ENCODE assay signal across 1 cellular context in genomic region chr16:85677383-85677967, GRCh38.
TF ChIP-seq lines count a peak whose summit lies in the region.

No MANE protein-coding gene starts in this region.

TF ChIP-seq in K562, 482 proteins besides CTCF, POLR2A, EP300 and RAD21:
- TF ChIP-seq MYNN (IDR thresholded peaks at IDR 0.05) (peak; percentile 60; the same call in 1 of the 2 replicates), MYNN (CRISPR knock-in tag; IDR thresholded peaks at IDR 0.05) (no peak), POLR2B (IDR thresholded peaks at IDR 0.05; ENCODE audit: low read depth, partially characterized antibody) (peak; percentile 63), RBBP5 (IDR thresholded peaks at IDR 0.05; ENCODE audit: borderline replicate concordance, insufficient read depth, low read length, poor library complexity, severe bottlenecking) (no peak), SUPT5H (IDR thresholded peaks at IDR 0.05) (peak; percentile 23; the same call in 1 of the 2 replicates), PHF21A (IDR thresholded peaks at IDR 0.05; ENCODE audit: borderline replicate concordance, low read depth) (no peak), HNRNPK (IDR thresholded peaks at IDR 0.05; ENCODE audit: low read depth, low read length, poor library complexity, severe bottlenecking) (no peak), POLR2AphosphoS2 (IDR thresholded peaks at IDR 0.05; ENCODE audit: low read length) (peak; percentile 81; the same call in 1 of the 2 replicates)
